In the genomic region with DNA sequence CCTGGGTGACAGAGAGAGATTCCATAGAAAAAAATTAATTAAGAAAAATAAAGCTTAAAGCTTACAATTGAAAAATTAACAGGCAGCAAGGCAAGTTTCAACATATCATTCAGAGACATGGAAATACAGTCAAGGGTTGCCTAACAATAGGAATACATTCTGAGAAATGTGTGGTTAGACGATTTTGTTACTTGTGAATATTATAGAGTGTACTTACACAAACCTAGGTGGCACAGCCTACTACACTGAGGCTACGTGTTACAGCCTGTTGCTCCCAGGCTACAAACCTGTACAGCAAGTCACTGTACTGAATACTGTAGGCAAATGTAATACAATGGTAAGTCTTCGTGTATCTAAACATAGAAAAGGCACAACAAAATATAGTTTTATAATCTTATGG, we compare ENCODE assay signal across 10 cellular contexts. TPM values are rescaled to one million over a fixed set of nuclear protein-coding genes. Genes with fewer than 3 reads are reported as not detected.
"Had no signal": no experiment of that assay in that cellular context is flagged by ENCODE, and none has a peak within 500 bp of the region (broad histone marks: within the 10 kb centered on the region; RNA-seq: fewer than 3 reads in every experiment).

No MANE protein-coding gene starts in this region.

- ATAC-seq: HCT116, K562 had no signal

- H3K27ac ChIP-seq: GM23248, HL-60 had no signal

- H3K9me3 ChIP-seq: HAP-1 had no signal

- H3K4me3 ChIP-seq: GM23248, HAP-1, K562 had no signal

- H3K9ac ChIP-seq: GM23248 had no signal

- H2AFZ ChIP-seq: GM23248 had no signal

- FAIRE-seq: HTR-8/SVneo, K562 had no signal

- H3K36me3 ChIP-seq: HAP-1 had no signal

- H3K4me1 ChIP-seq: HAP-1 had no signal

- DNase-seq: GM23248, GOT3, H7, HFFc6, IMR-90 had no signal

RNA-seq across cellular contexts. Expression of a gene that starts 27.7 kb away (rescaled TPM):
- total RNA-seq: GM23248, HFFc6, IMR-90, K562 had no signal
- polyA plus RNA-seq: GM23248, IMR-90, K562 had no signal
